In the genomic region with DNA sequence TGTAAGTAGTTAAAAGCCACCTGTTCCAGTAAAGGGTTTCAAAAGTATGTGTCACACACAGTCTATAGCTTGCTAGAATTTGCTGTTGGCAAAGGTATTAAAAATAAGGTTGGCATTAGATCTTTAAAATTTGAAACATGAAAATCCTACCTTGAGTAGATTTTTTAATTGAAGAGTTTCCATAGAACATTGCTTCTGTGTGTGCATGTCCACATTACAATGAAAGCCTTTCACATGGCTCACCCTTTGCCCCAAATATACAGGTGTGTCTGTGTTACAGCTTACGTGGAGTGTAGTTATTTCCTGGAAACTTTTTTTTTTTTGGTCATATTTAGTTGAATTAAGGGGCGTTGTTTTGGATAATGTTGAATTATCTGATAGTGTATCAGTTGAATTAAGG, we compare ENCODE assay signal across 11 cellular contexts. TPM values are rescaled to one million over a fixed set of nuclear protein-coding genes. Genes with fewer than 3 reads are reported as not detected.
DNase-seq lines count a peak whose midpoint lies in the region; ATAC-seq and TF ChIP-seq lines count a peak whose summit lies in the region.
"Had no signal": no experiment of that assay in that cellular context is flagged by ENCODE, and none has a peak within 500 bp of the region (broad histone marks: within the 10 kb centered on the region; RNA-seq: fewer than 3 reads in every experiment).

No MANE protein-coding gene starts in this region.

- H3K9ac ChIP-seq in skeletal muscle satellite cell (ENCODE audit: low read depth, low read length): no peak overlapping the region

- H3K27me3 Mint-ChIP-seq in T-helper 2 cell treated with Interferon-gamma antibody and Interleukin-4, amounts not matched to agents 5 μg/mL and 100 μg/mL, for 36 hours (ENCODE audit: low read depth): peaks cover 46% of the 10 kb centered on the region

- peaks cover 16% of the 10 kb centered on the region for H3K4me1 ChIP-seq in skeletal muscle satellite cell (ENCODE audit: control insufficient read depth, insufficient read depth, low read length)

- no peaks in the 10 kb centered on the region for H3K27me3 ChIP-seq in skeletal muscle satellite cell (ENCODE audit: control insufficient read depth, insufficient read depth, low read length)

- H3K9me3 Mint-ChIP-seq in T-helper 2 cell treated with Interferon-gamma antibody and Interleukin-4, amounts not matched to agents 5 μg/mL and 100 μg/mL, for 36 hours: no peaks in the 10 kb centered on the region

- H3K27ac Mint-ChIP-seq in T-helper 2 cell treated with Interferon-gamma antibody and Interleukin-4, amounts not matched to agents 5 μg/mL and 100 μg/mL, for 36 hours: no peak overlapping the region

- peaks cover 15% of the 10 kb centered on the region for H3K4me1 Mint-ChIP-seq in T-helper 2 cell treated with Interferon-gamma antibody and Interleukin-4, amounts not matched to agents 5 μg/mL and 100 μg/mL, for 36 hours (ENCODE audit: low read depth)

- H3K36me3 ChIP-seq in skeletal muscle satellite cell (ENCODE audit: insufficient read depth, low read length): no peaks in the 10 kb centered on the region

- DNase-seq in T-helper 2 cell treated with Interferon-gamma antibody and Interleukin-4, amounts not matched to agents 5 μg/mL and 100 μg/mL, for 36 hours (ENCODE audit: low spot score): no peak
- DNase-seq in T-helper 2 cell (no peak), fibroblast of villous mesenchyme (ENCODE audit: low read depth) (no peak)
- DNase-seq: effector CD8-positive, alpha-beta T cell; NCI-H1105 treated with DMSO at 0.1 percent for 48 hours had no signal

- no peaks in the 10 kb centered on the region for H3K9me3 ChIP-seq in skeletal muscle satellite cell (replicated peaks; ENCODE audit: low read length)

- TF ChIP-seq CTCF in VCaP (conservative IDR thresholded peaks at IDR 0.05) (no peak), fibroblast of villous mesenchyme (IDR thresholded peaks at IDR 0.05; ENCODE audit: insufficient read depth, low read depth, low read length) (no peak)

- peak overlapping the region; percentile 74 for H3K4me3 ChIP-seq in fibroblast of villous mesenchyme (ENCODE audit: low read depth, low read length)
- H3K4me3 ChIP-seq in skeletal muscle satellite cell (ENCODE audit: low read length): no peak overlapping the region

- H3K4me3 Mint-ChIP-seq in T-helper 2 cell treated with Interferon-gamma antibody and Interleukin-4, amounts not matched to agents 5 μg/mL and 100 μg/mL, for 36 hours: peak overlapping the region; percentile 86

- ATAC-seq in HG03432 (IDR thresholded peaks at IDR 0.05; ENCODE audit: unreplicated experiment) (no peak), HG02642 (IDR thresholded peaks at IDR 0.05; ENCODE audit: poor library complexity, unreplicated experiment) (no peak), GM21619 (IDR thresholded peaks at IDR 0.05; ENCODE audit: unreplicated experiment) (no peak)
- ATAC-seq: left lobe of liver had no signal

- peak overlapping the region; percentile 99 for H3K4me2 ChIP-seq in skeletal muscle satellite cell (ENCODE audit: low read length)

- no peaks in the 10 kb centered on the region for H3K36me3 Mint-ChIP-seq in T-helper 2 cell treated with Interferon-gamma antibody and Interleukin-4, amounts not matched to agents 5 μg/mL and 100 μg/mL, for 36 hours (ENCODE audit: low read depth)

- H3K27ac ChIP-seq in VCaP: peak overlapping the region; percentile 94

RNA-seq across cellular contexts. Expression of gene ABHD17C, which starts 2.2 kb away (rescaled TPM):
- 10.0 and 12.1 TPM in 2 replicates for total RNA-seq in fibroblast of villous mesenchyme
- 1.3 and 2.2 TPM in 2 replicates for total RNA-seq in skeletal muscle satellite cell (2012; rRNA removed)
